In the genomic region with DNA sequence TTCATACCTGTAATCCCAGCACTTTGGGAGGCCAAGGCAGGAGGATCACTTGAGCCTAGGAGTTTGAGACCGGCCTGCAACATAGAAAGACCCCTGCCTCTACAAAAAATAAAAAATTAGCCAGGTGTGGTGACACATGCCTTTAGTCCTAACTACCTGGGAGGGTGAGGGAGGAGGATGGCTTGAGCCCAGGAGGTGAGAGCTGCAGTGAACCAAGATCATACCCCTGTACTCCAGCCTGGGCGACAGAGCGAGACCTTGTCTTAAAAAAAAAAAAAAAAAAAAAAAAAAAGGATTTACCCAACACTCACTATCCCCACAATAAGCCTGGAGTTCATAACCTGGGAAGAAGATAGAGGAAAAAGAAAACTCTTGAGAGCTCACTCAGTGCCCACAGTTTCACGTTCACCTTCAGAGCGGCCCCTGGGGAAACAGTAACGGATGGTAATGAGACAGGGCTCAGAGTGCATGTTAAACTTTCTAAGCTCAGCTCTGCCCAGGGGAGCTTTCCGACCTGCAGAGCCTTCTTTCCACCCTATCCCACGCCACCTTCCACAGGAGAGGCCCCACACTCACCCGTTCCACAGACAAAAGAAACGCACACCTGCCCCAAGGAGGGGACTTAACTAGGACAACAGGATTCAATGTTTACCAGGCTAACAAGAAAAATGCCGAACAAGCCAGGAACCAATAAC, we compare ENCODE assay signal across 1 cellular context.
TF ChIP-seq lines count a peak whose summit lies in the region.

No MANE protein-coding gene starts in this region.

TF ChIP-seq in GM23338, 12 proteins besides CTCF, POLR2A, EP300 and RAD21 (continued from another document):
- TF ChIP-seq, protein P1, sequence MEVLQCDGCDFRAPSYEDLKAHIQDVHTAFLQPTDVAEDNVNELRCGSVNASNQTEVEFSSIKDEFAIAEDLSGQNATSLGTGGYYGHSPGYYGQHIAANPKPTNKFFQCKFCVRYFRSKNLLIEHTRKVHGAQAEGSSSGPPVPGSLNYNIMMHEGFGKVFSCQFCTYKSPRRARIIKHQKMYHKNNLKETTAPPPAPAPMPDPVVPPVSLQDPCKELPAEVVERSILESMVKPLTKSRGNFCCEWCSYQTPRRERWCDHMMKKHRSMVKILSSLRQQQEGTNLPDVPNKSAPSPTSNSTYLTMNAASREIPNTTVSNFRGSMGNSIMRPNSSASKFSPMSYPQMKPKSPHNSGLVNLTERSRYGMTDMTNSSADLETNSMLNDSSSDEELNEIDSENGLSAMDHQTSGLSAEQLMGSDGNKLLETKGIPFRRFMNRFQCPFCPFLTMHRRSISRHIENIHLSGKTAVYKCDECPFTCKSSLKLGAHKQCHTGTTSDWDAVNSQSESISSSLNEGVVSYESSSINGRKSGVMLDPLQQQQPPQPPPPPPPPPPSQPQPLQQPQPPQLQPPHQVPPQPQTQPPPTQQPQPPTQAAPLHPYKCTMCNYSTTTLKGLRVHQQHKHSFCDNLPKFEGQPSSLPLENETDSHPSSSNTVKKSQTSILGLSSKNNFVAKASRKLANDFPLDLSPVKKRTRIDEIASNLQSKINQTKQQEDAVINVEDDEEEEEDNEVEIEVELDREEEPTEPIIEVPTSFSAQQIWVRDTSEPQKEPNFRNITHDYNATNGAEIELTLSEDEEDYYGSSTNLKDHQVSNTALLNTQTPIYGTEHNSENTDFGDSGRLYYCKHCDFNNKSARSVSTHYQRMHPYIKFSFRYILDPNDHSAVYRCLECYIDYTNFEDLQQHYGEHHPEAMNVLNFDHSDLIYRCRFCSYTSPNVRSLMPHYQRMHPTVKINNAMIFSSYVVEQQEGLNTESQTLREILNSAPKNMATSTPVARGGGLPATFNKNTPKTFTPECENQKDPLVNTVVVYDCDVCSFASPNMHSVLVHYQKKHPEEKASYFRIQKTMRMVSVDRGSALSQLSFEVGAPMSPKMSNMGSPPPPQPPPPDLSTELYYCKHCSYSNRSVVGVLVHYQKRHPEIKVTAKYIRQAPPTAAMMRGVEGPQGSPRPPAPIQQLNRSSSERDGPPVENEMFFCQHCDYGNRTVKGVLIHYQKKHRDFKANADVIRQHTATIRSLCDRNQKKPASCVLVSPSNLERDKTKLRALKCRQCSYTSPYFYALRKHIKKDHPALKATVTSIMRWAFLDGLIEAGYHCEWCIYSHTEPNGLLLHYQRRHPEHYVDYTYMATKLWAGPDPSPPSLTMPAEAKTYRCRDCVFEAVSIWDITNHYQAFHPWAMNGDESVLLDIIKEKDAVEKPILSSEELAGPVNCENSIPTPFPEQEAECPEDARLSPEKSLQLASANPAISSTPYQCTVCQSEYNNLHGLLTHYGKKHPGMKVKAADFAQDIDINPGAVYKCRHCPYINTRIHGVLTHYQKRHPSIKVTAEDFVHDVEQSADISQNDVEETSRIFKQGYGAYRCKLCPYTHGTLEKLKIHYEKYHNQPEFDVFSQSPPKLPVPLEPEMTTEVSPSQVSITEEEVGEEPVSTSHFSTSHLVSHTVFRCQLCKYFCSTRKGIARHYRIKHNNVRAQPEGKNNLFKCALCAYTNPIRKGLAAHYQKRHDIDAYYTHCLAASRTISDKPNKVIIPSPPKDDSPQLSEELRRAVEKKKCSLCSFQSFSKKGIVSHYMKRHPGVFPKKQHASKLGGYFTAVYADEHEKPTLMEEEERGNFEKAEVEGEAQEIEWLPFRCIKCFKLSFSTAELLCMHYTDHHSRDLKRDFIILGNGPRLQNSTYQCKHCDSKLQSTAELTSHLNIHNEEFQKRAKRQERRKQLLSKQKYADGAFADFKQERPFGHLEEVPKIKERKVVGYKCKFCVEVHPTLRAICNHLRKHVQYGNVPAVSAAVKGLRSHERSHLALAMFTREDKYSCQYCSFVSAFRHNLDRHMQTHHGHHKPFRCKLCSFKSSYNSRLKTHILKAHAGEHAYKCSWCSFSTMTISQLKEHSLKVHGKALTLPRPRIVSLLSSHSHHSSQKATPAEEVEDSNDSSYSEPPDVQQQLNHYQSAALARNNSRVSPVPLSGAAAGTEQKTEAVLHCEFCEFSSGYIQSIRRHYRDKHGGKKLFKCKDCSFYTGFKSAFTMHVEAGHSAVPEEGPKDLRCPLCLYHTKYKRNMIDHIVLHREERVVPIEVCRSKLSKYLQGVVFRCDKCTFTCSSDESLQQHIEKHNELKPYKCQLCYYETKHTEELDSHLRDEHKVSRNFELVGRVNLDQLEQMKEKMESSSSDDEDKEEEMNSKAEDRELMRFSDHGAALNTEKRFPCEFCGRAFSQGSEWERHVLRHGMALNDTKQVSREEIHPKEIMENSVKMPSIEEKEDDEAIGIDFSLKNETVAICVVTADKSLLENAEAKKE (CRISPR knock-in tag; IDR thresholded peaks at IDR 0.05) = no peak
- no peak for TF ChIP-seq NANOG (IDR thresholded peaks at IDR 0.05; ENCODE audit: borderline replicate concordance)
- no peak for TF ChIP-seq ZNF331 (CRISPR knock-in tag; IDR thresholded peaks at IDR 0.05; ENCODE audit: low read depth)
- TF ChIP-seq EZH2phosphoT487 (IDR thresholded peaks at IDR 0.05; ENCODE audit: unreplicated experiment) = no peak
- TF ChIP-seq ZNF114 (CRISPR knock-in tag; IDR thresholded peaks at IDR 0.05) = no peak
- TF ChIP-seq, protein P2, sequence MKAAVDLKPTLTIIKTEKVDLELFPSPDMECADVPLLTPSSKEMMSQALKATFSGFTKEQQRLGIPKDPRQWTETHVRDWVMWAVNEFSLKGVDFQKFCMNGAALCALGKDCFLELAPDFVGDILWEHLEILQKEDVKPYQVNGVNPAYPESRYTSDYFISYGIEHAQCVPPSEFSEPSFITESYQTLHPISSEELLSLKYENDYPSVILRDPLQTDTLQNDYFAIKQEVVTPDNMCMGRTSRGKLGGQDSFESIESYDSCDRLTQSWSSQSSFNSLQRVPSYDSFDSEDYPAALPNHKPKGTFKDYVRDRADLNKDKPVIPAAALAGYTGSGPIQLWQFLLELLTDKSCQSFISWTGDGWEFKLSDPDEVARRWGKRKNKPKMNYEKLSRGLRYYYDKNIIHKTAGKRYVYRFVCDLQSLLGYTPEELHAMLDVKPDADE (IDR thresholded peaks at IDR 0.05) = no peak
- TF ChIP-seq POLR2AphosphoS5 (IDR thresholded peaks at IDR 0.05; ENCODE audit: low read depth) = no peak
- TF ChIP-seq EZH2 (IDR thresholded peaks at IDR 0.05; ENCODE audit: low read depth, unreplicated experiment) = no peak
- TF ChIP-seq STAT1 (IDR thresholded peaks at IDR 0.05; ENCODE audit: unreplicated experiment) = no peak
- no peak for TF ChIP-seq JUNB (IDR thresholded peaks at IDR 0.05; ENCODE audit: unreplicated experiment)
